7 cellular contexts compared by ENCODE assay signal in genomic region chr1:46303038-46303871, GRCh38. TPM values are rescaled to one million over a fixed set of nuclear protein-coding genes. Genes with fewer than 3 reads are reported as not detected.
A peak's percentile ranks its signal among the peaks of the same experiment; 100 is the strongest.
DNase-seq lines count a peak whose midpoint lies in the region; ATAC-seq and TF ChIP-seq lines count a peak whose summit lies in the region.

Gene LRRC41 (minus strand): TSS chr1:46303616. CDS start chr1:46303322, 294 bp downstream.
Gene UQCRH (plus strand): TSS chr1:46303698. CDS start chr1:46303767, 69 bp downstream.

- H3K4me2 ChIP-seq in hepatocyte, result peak within 1 kb of the TSS; percentile 85

- DNase-seq in NCI-H2081 (lab: John Stamatoyannopoulos, UW) (peak; percentile 94 to 97), T1000 (lab: John Stamatoyannopoulos, UW) (peak; percentile 91), astrocyte of the hippocampus (ENCODE audit: low read depth, low spot score) (peak; percentile 98), hepatocyte (ENCODE audit: low spot score) (peak; percentile 97), renal cortical epithelial cell (ENCODE audit: low read depth) (peak; percentile 96)

- H3K4me3 ChIP-seq in hepatocyte, result peak within 1 kb of the TSS; percentile 87

- H3K36me3 ChIP-seq in hepatocyte (replicated peaks; ENCODE audit: insufficient read depth, low read depth), result no peaks in the 10 kb centered on the region

- peaks cover 53% of the 10 kb centered on the region for H4K20me1 ChIP-seq in hepatocyte (ENCODE audit: insufficient read depth, poor library complexity, severe bottlenecking)

- peaks cover 92% of the 10 kb centered on the region for H3K79me2 ChIP-seq in hepatocyte

- under 1% methylated on average over 52 of the region's 61 CpGs for WGBS in hepatocyte (ENCODE audit: low lambda C conversion rate, missing lambda C conversion rate)

- no peak for TF ChIP-seq CTCF in hepatocyte (IDR thresholded peaks at IDR 0.05; ENCODE audit: poor library complexity)

- H3K27ac ChIP-seq in hepatocyte, result peak within 1 kb of the TSS; percentile 99

- H3K9me3 ChIP-seq in hepatocyte (ENCODE audit: low read depth), result no peaks in the 10 kb centered on the region

- peak within 1 kb of the TSS; percentile 65 for H2AFZ ChIP-seq in hepatocyte

- no peaks in the 10 kb centered on the region for H3K27me3 ChIP-seq in hepatocyte

- no peaks in the 10 kb centered on the region for H3K9me2 ChIP-seq in hepatocyte (replicated peaks; ENCODE audit: insufficient read depth)

- ATAC-seq in GM18508 (IDR thresholded peaks at IDR 0.05; ENCODE audit: insufficient read depth, unreplicated experiment), result peak; percentile 59
- peak; percentile 65 for ATAC-seq in HG03025 (IDR thresholded peaks at IDR 0.05; ENCODE audit: low FRiP score, unreplicated experiment)

- H3K4me1 ChIP-seq in hepatocyte (ENCODE audit: insufficient read depth), result peaks cover 25% of the 10 kb centered on the region

RNA-seq across cellular contexts. Expression of gene LRRC41, which starts in this region (rescaled TPM):
- total RNA-seq in hepatocyte, result 84.4 and 104 TPM in 2 replicates
- polyA plus RNA-seq in hepatocyte, result 113 and 123 TPM in 2 replicates
- total RNA-seq in renal cortical epithelial cell, result 106 and 118 TPM in 2 replicates

RNA-seq across cellular contexts. Expression of gene UQCRH, which starts in this region (rescaled TPM):
- total RNA-seq in hepatocyte, result 429 and 430 TPM in 2 replicates
- 269 and 287 TPM in 2 replicates for polyA plus RNA-seq in hepatocyte
- 526 and 736 TPM in 2 replicates for total RNA-seq in renal cortical epithelial cell

Comparison
In these comparisons a context has a peak if more than half of its experiments do, and no peak if none do; other contexts are left out.
1. Peak in every context shown above with its lines: DNase-seq, ATAC-seq, H3K4me3 ChIP-seq and H3K27ac ChIP-seq.